In genomic region chr14:92408186-92408585, GRCh38 we compare ENCODE assay signal across 13 cellular contexts.
DNase-seq lines count a peak whose midpoint lies in the region; ATAC-seq and TF ChIP-seq lines count a peak whose summit lies in the region.
"Had no signal": no experiment of that assay in that cellular context is flagged by ENCODE, and none has a peak within 500 bp of the region (broad histone marks: within the 10 kb centered on the region; RNA-seq: fewer than 3 reads in every experiment).

No MANE protein-coding gene starts in this region.

- no peaks in the 10 kb centered on the region for H4K20me1 ChIP-seq in GM23338 (replicated peaks; ENCODE audit: insufficient read depth)

- no peak overlapping the region for H3K4me3 ChIP-seq in colonic mucosa
- no peak overlapping the region for H3K4me3 ChIP-seq in mucosa of descending colon
- H3K4me3 ChIP-seq in GM23338: no peak overlapping the region

- no peak overlapping the region for H3K4me2 ChIP-seq in GM23338

- H3K4me3 Mint-ChIP-seq in effector memory CD8-positive, alpha-beta T cell: no peak overlapping the region
- H3K4me3 Mint-ChIP-seq in GM23338: no peak overlapping the region
- H3K4me3 Mint-ChIP-seq: CD4-positive, alpha-beta memory T cell; nephron progenitor cell had no signal

- TF ChIP-seq CTCF in colonic mucosa (IDR thresholded peaks at IDR 0.05) (no peak), mucosa of descending colon (IDR thresholded peaks at IDR 0.05) (no peak), GM23338 (conservative IDR thresholded peaks at IDR 0.05; ENCODE audit: low read depth in 2 of 2) (no peak)

- H3K36me3 Mint-ChIP-seq in effector memory CD8-positive, alpha-beta T cell (ENCODE audit: insufficient read depth): no peaks in the 10 kb centered on the region
- peaks cover 21% of the 10 kb centered on the region; the same call in 2 of the 3 replicates for H3K36me3 Mint-ChIP-seq in GM23338 (ENCODE audit: low read depth)
- H3K36me3 Mint-ChIP-seq: CD4-positive, alpha-beta memory T cell had no signal

- H3K4me1 ChIP-seq in colonic mucosa (no peaks in the 10 kb centered on the region), mucosa of descending colon (ENCODE audit: low read depth) (peaks cover 5% of the 10 kb centered on the region), GM23338 (ENCODE audit: insufficient read depth) (peaks cover 7% of the 10 kb centered on the region; the same call in 1 of the 2 replicates)

- no peaks in the 10 kb centered on the region for H3K79me2 ChIP-seq in GM23338 (replicated peaks; ENCODE audit: insufficient read depth)

- peaks cover 2 to 19% of the 10 kb centered on the region in 2 donors for H3K27me3 Mint-ChIP-seq in effector memory CD8-positive, alpha-beta T cell
- peaks cover 5% of the 10 kb centered on the region for H3K27me3 Mint-ChIP-seq in GM23338 (ENCODE audit: insufficient read depth, low read depth, poor library complexity)

- no peak overlapping the region for H3K27ac Mint-ChIP-seq in effector memory CD8-positive, alpha-beta T cell
- no peak overlapping the region for H3K27ac Mint-ChIP-seq in GM23338

- H3K36me3 ChIP-seq in colonic mucosa: no peaks in the 10 kb centered on the region
- no peaks in the 10 kb centered on the region for H3K36me3 ChIP-seq in mucosa of descending colon (ENCODE audit: low read depth)
- H3K36me3 ChIP-seq in GM23338 (ENCODE audit: insufficient read depth): no peaks in the 10 kb centered on the region; the same call in 1 of the 2 replicates

- DNase-seq in EL (peak; percentile 64), NCI-H2081 (lab: John Stamatoyannopoulos, UW) (peak; percentile 96 to 99), colonic mucosa (no peak), mucosa of descending colon (no peak), GM23338 (ENCODE audit: low spot score) (no peak), T-helper 1 cell (no peak), GF-D8 (lab: John Stamatoyannopoulos, UW) (no peak)
- no peak for DNase-seq in effector memory CD8-positive, alpha-beta T cell
- DNase-seq: activated CD4-positive, alpha-beta T cell treated with anti-CD3 and anti-CD28 coated beads for 48 hours; activated naive CD4-positive, alpha-beta T cell treated with Interleukin-2 at 50 U/mL for 16 hours; CD4-positive, alpha-beta memory T cell; nephron progenitor cell; stimulated activated naive CD4-positive, alpha-beta T cell had no signal

- no peaks in the 10 kb centered on the region for H3K9me3 ChIP-seq in colonic mucosa
- no peaks in the 10 kb centered on the region for H3K9me3 ChIP-seq in mucosa of descending colon

- ATAC-seq in mucosa of descending colon (peak; percentile 51), GM23338 (no peak)
- no peak for ATAC-seq in effector memory CD8-positive, alpha-beta T cell (replicated peaks)

- H3K27ac ChIP-seq in colonic mucosa (peak overlapping the region; percentile 7), GM23338 (ENCODE audit: low read depth) (no peak overlapping the region)

- 0 out of 2 replicates have a peak, but pooled peaks cover 4% of the 10 kb centered on the region for H3K9me2 ChIP-seq in GM23338 (ENCODE audit: insufficient read depth)

- no peaks in the 10 kb centered on the region for H3K4me1 Mint-ChIP-seq in effector memory CD8-positive, alpha-beta T cell (ENCODE audit: low read depth in 2 of 2)
- peaks cover 11% of the 10 kb centered on the region for H3K4me1 Mint-ChIP-seq in GM23338
- H3K4me1 Mint-ChIP-seq: CD4-positive, alpha-beta memory T cell had no signal

- intact Hi-C loops in colonic mucosa (cut with DNase I) (no loop called here), mucosa of descending colon (cut with DNase I, micrococcal nuclease) (no loop called here)

- H2AFZ ChIP-seq in GM23338: no peak overlapping the region

- H3K9me3 Mint-ChIP-seq in effector memory CD8-positive, alpha-beta T cell: no peaks in the 10 kb centered on the region
- H3K9me3 Mint-ChIP-seq in GM23338: peaks cover 25% of the 10 kb centered on the region

- H3K9ac ChIP-seq in colonic mucosa (ENCODE audit: low read depth in 2 of 2, low read length in 2 of 2): no peak overlapping the region

- H3F3A ChIP-seq in GM23338 (replicated peaks; ENCODE audit: low read depth): no peaks in the 10 kb centered on the region

- H3K27me3 ChIP-seq in colonic mucosa (no peaks in the 10 kb centered on the region), GM23338 (ENCODE audit: insufficient read depth) (no peaks in the 10 kb centered on the region)

TF ChIP-seq in GM23338, 12 proteins besides CTCF, POLR2A, EP300 and RAD21 (continues in another document):
- TF ChIP-seq NANOG (IDR thresholded peaks at IDR 0.05; ENCODE audit: borderline replicate concordance): no peak
- no peak for TF ChIP-seq POLR2AphosphoS5 (IDR thresholded peaks at IDR 0.05; ENCODE audit: low read depth)
- TF ChIP-seq REST (IDR thresholded peaks at IDR 0.05; ENCODE audit: unreplicated experiment): no peak
- TF ChIP-seq CREB1 (CRISPR knock-in tag; IDR thresholded peaks at IDR 0.05; ENCODE audit: low read depth): no peak
- no peak for TF ChIP-seq EZH2 (IDR thresholded peaks at IDR 0.05; ENCODE audit: low read depth, unreplicated experiment)

Comparison
In these comparisons a context has a peak if more than half of its experiments do, and no peak if none do; other contexts are left out.
1. DNase-seq: peak in EL (single experiment) and NCI-H2081 (2 of 2); none in colonic mucosa (single experiment), mucosa of descending colon (0 of 3), effector memory CD8-positive, alpha-beta T cell (0 of 3), GM23338 (single experiment), T-helper 1 cell (0 of 5) and GF-D8 (single experiment).